In genomic region chr1:218925777-218926176, GRCh38 we compare ENCODE assay signal across 18 cellular contexts.
"Had no signal": no experiment of that assay in that cellular context is flagged by ENCODE, and none has a peak within 500 bp of the region (broad histone marks: within the 10 kb centered on the region; RNA-seq: fewer than 3 reads in every experiment).

No MANE protein-coding gene starts in this region.

- H3K4me1 Mint-ChIP-seq: naive thymus-derived CD4-positive, alpha-beta T cell had no signal

- H3K27ac Mint-ChIP-seq: naive thymus-derived CD4-positive, alpha-beta T cell had no signal

- H3K4me3 Mint-ChIP-seq: naive thymus-derived CD4-positive, alpha-beta T cell had no signal

- ATAC-seq: gastroesophageal sphincter; left lobe of liver; naive thymus-derived CD4-positive, alpha-beta T cell; right cardiac atrium had no signal

- H3K36me3 Mint-ChIP-seq: naive thymus-derived CD4-positive, alpha-beta T cell had no signal

- DNase-seq: colonic mucosa; dermis blood vessel endothelial cell; esophagus squamous epithelium; foreskin fibroblast; glutamatergic neuron; islet precursor cell; mammary epithelial cell; naive thymus-derived CD4-positive, alpha-beta T cell; posterior cingulate gyrus; right cardiac atrium; small intestine; stimulated activated CD4-positive, alpha-beta T cell treated with anti-CD3 and anti-CD28 coated beads, Interleukin-12 subunit alpha, Interleukin-12 subunit beta, amount 100 ng/mL, for 4 hours; stimulated activated naive CD4-positive, alpha-beta T cell; stomach; substantia nigra; trophoblast cell had no signal
